In the genomic region with DNA sequence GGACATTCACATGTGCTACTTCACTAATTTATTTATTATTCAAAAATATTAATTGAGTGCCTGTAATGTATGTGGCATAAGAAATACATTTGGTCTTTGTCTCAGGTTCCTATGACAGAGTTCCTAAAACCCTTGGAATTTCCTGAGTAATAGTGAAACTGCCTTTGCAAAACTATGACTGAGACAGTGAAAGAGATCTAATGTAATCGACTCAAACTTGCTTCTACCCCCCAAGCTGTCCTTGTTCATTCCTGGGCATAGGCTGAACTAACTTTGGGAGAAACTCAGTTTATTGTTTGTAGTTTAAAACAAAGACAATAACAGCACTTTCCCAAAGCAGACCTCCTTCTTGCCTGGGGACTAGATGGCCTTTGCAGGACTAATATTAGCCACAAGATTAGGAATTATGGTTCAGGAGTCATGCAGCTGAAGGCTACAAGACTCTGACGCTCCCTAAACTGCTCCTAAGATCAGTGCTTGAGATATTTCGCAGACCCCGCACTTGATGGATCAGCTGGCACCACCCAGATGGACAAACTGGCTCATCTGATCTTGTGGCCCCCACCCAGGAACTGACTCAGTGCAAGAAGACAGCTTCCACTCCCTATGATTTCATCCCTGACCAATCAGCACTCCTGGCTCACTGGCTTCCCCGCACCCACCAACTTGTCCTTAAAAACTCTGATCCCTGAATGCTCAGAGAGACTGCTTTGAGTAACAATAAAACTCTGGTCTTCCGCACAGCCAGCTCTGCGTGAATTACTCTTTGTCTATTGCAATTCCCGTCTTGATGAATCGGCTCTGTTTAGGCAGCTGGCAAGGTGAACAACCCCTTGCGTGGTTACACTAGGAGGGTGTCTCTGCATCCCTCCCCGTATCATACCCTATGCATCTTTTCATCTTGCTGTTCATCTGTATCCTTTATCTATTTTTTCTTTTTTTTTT, we compare ENCODE assay signal across 13 cellular contexts. TPM values are rescaled to one million over a fixed set of nuclear protein-coding genes. Genes with fewer than 3 reads are reported as not detected.
DNase-seq lines count a peak whose midpoint lies in the region; ATAC-seq, FAIRE-seq and TF ChIP-seq lines count a peak whose summit lies in the region.
"Had no signal": no experiment of that assay in that cellular context is flagged by ENCODE, and none has a peak within 500 bp of the region (broad histone marks: within the 10 kb centered on the region; RNA-seq: fewer than 3 reads in every experiment).

No MANE protein-coding gene starts in this region.

- no peak for TF ChIP-seq RAD21 in H1 (IDR thresholded peaks at IDR 0.05 in 1 of 2, conservative IDR thresholded peaks at IDR 0.05 in 1 of 2; ENCODE audit: low read depth in 2 of 2, low read length in 2 of 2)

- no peak overlapping the region for H3K27ac Mint-ChIP-seq in stimulated activated naive B cell treated with anti-CD40 and anti-IgM and Interleukin-4, amounts not matched to agents 10 μg/mL and 1 μg/mL and 100 μg/mL, for 72 hours
- peak overlapping the region in 1 of 7 donors; percentile 64 for H3K27ac Mint-ChIP-seq in CD14-positive monocyte
- H3K27ac Mint-ChIP-seq: activated T-cell treated with anti-CD3 and anti-CD28 coated beads, Interleukin-2, amount 50 U/mL, for 24 hours; T-helper 17 cell had no signal

- H3K9me3 ChIP-seq in H1 (ENCODE audit: insufficient read depth in 2 of 2, low read depth in 1 of 2, low read length in 1 of 2) (no peaks in the 10 kb centered on the region), left lung (no peaks in the 10 kb centered on the region), vagina (no peaks in the 10 kb centered on the region)
- H3K9me3 ChIP-seq: testis had no signal

- no peak overlapping the region for H4K91ac ChIP-seq in H1 (replicated peaks; ENCODE audit: insufficient read length, low read length)

- no peak overlapping the region for H3K9ac ChIP-seq in H1 (replicated peaks in 1 of 4; ENCODE audit: extremely low read depth in 1 of 4, low read depth in 3 of 4, low read length in 3 of 4)

- H3K4me1 Mint-ChIP-seq in stimulated activated naive B cell treated with anti-CD40 and anti-IgM and Interleukin-4, amounts not matched to agents 10 μg/mL and 1 μg/mL and 100 μg/mL, for 72 hours, result peaks cover 3 to 5% of the 10 kb centered on the region in 2 donors
- peaks cover 8% of the 10 kb centered on the region for H3K4me1 Mint-ChIP-seq in CD14-positive monocyte

- H4K8ac ChIP-seq in H1 (ENCODE audit: extremely low read depth, insufficient read depth, low read length), result no peak overlapping the region

- DNase-seq in DMS 273 (lab: John Stamatoyannopoulos, UW; ENCODE audit: unreplicated experiment) (peak; percentile 10), DMS 273 treated with DMSO at 0.1 percent for 48 hours (lab: John Stamatoyannopoulos, UW) (no peak), H1 (ENCODE audit: low read depth in 1 of 2, low spot score in 2 of 2) (peak in 1 of 2 experiments; percentile 17), left lung (peak in 1 of 2 donors; percentile 37), vagina (ENCODE audit: extremely low spot score in 2 of 2) (no peak), NCI-H1092 treated with DMSO at 0.1 percent for 48 hours (lab: John Stamatoyannopoulos, UW) (no peak), CD14-positive monocyte (ENCODE audit: low spot score) (no peak)
- DNase-seq in stimulated activated naive B cell treated with anti-CD40 and anti-IgM and Interleukin-4, amounts not matched to agents 10 μg/mL and 1 μg/mL and 100 μg/mL, for 72 hours, result no peak
- DNase-seq: activated T-cell treated with anti-CD3 and anti-CD28 coated beads, Interleukin-2, amount 50 U/mL, for 24 hours; NCI-H446 treated with DMSO at 0.1 percent for 48 hours; T-helper 17 cell; testis had no signal

- no peak overlapping the region for H3K14ac ChIP-seq in H1 (ENCODE audit: insufficient read length)

- 61% methylated on average over 11 of the region's 11 CpGs; no CpG with 5 or more reads in 1 of the 2 experiments for WGBS in H1 (ENCODE audit: extremely low coverage in 1 of 2, insufficient coverage in 1 of 2, insufficient read length in 1 of 2, insufficient replicate concordance in 2 of 2, low coverage in 1 of 2, low lambda C conversion rate in 2 of 2, missing lambda C conversion rate in 1 of 2), 2 experiments

- H3K4me1 ChIP-seq in H1 (replicated peaks in 1 of 4; ENCODE audit: control insufficient read depth in 3 of 4, insufficient read depth in 4 of 4, low read length in 3 of 4) (peaks cover 0 to 10% (median under 1%) of the 10 kb centered on the region in 4 experiments; a peak in 5 of 7 replicates), left lung (no peaks in the 10 kb centered on the region), vagina (peaks cover 5% of the 10 kb centered on the region)
- H3K4me1 ChIP-seq: testis had no signal

- peak overlapping the region; percentile 98 for H2AFZ ChIP-seq in H1 (ENCODE audit: low read length)

- peak; percentile 40 for ATAC-seq in left lung
- ATAC-seq in stimulated activated naive B cell treated with anti-CD40 and anti-IgM and Interleukin-4, amounts not matched to agents 10 μg/mL and 1 μg/mL and 100 μg/mL, for 72 hours (replicated peaks), result no peak
- ATAC-seq: T-helper 17 cell had no signal

- H3K36me3 ChIP-seq in H1 (ENCODE audit: control insufficient read depth in 2 of 4, insufficient read depth in 4 of 4, low read length in 3 of 4) (no peaks in the 10 kb centered on the region), left lung (no peaks in the 10 kb centered on the region), vagina (no peaks in the 10 kb centered on the region)

- H3K56ac ChIP-seq in H1 (replicated peaks; ENCODE audit: insufficient read length, low read depth, low read length), result no peak overlapping the region

- no peak overlapping the region for H3K18ac ChIP-seq in H1 (ENCODE audit: extremely low read depth, low read length)

- peak overlapping the region; percentile 32 to 36; a peak in 1 of 4 replicates for H3K4me2 ChIP-seq in H1 (ENCODE audit: insufficient read depth in 1 of 2, low read depth in 2 of 2, low read length in 2 of 2)

- H3K27me3 Mint-ChIP-seq in stimulated activated naive B cell treated with anti-CD40 and anti-IgM and Interleukin-4, amounts not matched to agents 10 μg/mL and 1 μg/mL and 100 μg/mL, for 72 hours, result peaks cover 42 to 43% of the 10 kb centered on the region in 2 donors
- H3K27me3 Mint-ChIP-seq in CD14-positive monocyte (ENCODE audit: low read depth in 3 of 3), result peaks cover 3 to 10% (median 9%) of the 10 kb centered on the region in 3 donors

- H3K36me3 Mint-ChIP-seq in stimulated activated naive B cell treated with anti-CD40 and anti-IgM and Interleukin-4, amounts not matched to agents 10 μg/mL and 1 μg/mL and 100 μg/mL, for 72 hours, result no peaks in the 10 kb centered on the region
- H3K36me3 Mint-ChIP-seq in CD14-positive monocyte, result no peaks in the 10 kb centered on the region

- no peaks in the 10 kb centered on the region for H4K20me1 ChIP-seq in H1 (replicated peaks in 1 of 2; ENCODE audit: control insufficient read depth in 1 of 2, insufficient read depth in 2 of 2, low read length in 2 of 2)

- no peak for FAIRE-seq in H1 (lab: Jason Lieb, UNC)

- TF ChIP-seq EP300 in H1 (IDR thresholded peaks at IDR 0.05; ENCODE audit: borderline replicate concordance in 1 of 2, low read depth in 2 of 2, low read length in 2 of 2), result no peak

- H3K79me2 ChIP-seq in H1 (ENCODE audit: control insufficient read depth in 1 of 2, insufficient read depth in 2 of 2, low read length in 2 of 2), result no peaks in the 10 kb centered on the region

- no peak for TF ChIP-seq POLR2A in H1 (IDR thresholded peaks at IDR 0.05; ENCODE audit: control extremely low read depth in 1 of 2, low read depth in 2 of 2, low read length in 2 of 2)
- no peak for TF ChIP-seq POLR2A in vagina (IDR thresholded peaks at IDR 0.05)

- CTCF ChIA-PET in H1 (lab: Charles Lee; ENCODE audit: partially characterized antibody), result interaction anchor here (0.5 to 2.4 kb wide), 7 partner anchors 11 to 619 kb away, joined by 3 to 10 read pairs (median 3); no protein-coding TSS in a partner anchor

- no peaks in the 10 kb centered on the region for H3K23me2 ChIP-seq in H1 (ENCODE audit: low read depth, low read length)

- H3K23ac ChIP-seq in H1 (ENCODE audit: insufficient read length), result no peak overlapping the region

- intact Hi-C loops in left lung (cut with DNase I), result no loop called here
- intact Hi-C loops in vagina (cut with DNase I), result no loop called here
- intact Hi-C loops in CD14-positive monocyte (cut with micrococcal nuclease), result no loop called here

- H3K4ac ChIP-seq in H1 (replicated peaks; ENCODE audit: insufficient read length, low read depth, low read length), result no peak overlapping the region

- H2BK15ac ChIP-seq in H1 (ENCODE audit: low read length), result no peak overlapping the region

- no peak for TF ChIP-seq CTCF in H1 (IDR thresholded peaks at IDR 0.05; ENCODE audit: control extremely low read depth in 1 of 3, insufficient read depth in 1 of 3, low read depth in 1 of 3, low read length in 3 of 3)
- TF ChIP-seq CTCF in left lung (IDR thresholded peaks at IDR 0.05), result no peak
- TF ChIP-seq CTCF in vagina (IDR thresholded peaks at IDR 0.05), result no peak
- TF ChIP-seq CTCF in CD14-positive monocyte (IDR thresholded peaks at IDR 0.05), result no peak

- no peak overlapping the region for H2BK5ac ChIP-seq in H1 (ENCODE audit: low read depth, low read length)

- H4K5ac ChIP-seq in H1 (ENCODE audit: insufficient read length, low read depth, low read length), result no peak overlapping the region

- no peak overlapping the region for H3K4me3 Mint-ChIP-seq in stimulated activated naive B cell treated with anti-CD40 and anti-IgM and Interleukin-4, amounts not matched to agents 10 μg/mL and 1 μg/mL and 100 μg/mL, for 72 hours
- H3K4me3 Mint-ChIP-seq in CD14-positive monocyte, result no peak overlapping the region
- H3K4me3 Mint-ChIP-seq: activated T-cell treated with anti-CD3 and anti-CD28 coated beads, Interleukin-2, amount 50 U/mL, for 24 hours; T-helper 17 cell had no signal

- H3K27me3 ChIP-seq in H1 (replicated peaks in 1 of 4; ENCODE audit: control insufficient read depth in 3 of 4, extremely low read depth in 1 of 4, insufficient read depth in 3 of 4, low read length in 3 of 4) (no peaks in the 10 kb centered on the region), left lung (no peaks in the 10 kb centered on the region), vagina (no peaks in the 10 kb centered on the region)
- H3K27me3 ChIP-seq: testis had no signal

- H3K4me3 ChIP-seq in H1 (ENCODE audit: extremely low read depth in 1 of 4, insufficient read depth in 2 of 4, low read depth in 3 of 4, low read length in 4 of 4) (no peak overlapping the region), left lung (no peak overlapping the region), vagina (no peak overlapping the region)
- H3K4me3 ChIP-seq: testis had no signal

- H2BK20ac ChIP-seq in H1 (ENCODE audit: low read length), result no peak overlapping the region

- H3K9me3 Mint-ChIP-seq in stimulated activated naive B cell treated with anti-CD40 and anti-IgM and Interleukin-4, amounts not matched to agents 10 μg/mL and 1 μg/mL and 100 μg/mL, for 72 hours, result no peaks in the 10 kb centered on the region
- peaks cover 0 to 9% (median 2%) of the 10 kb centered on the region in 7 donors for H3K9me3 Mint-ChIP-seq in CD14-positive monocyte
- H3K9me3 Mint-ChIP-seq: activated T-cell treated with anti-CD3 and anti-CD28 coated beads, Interleukin-2, amount 50 U/mL, for 24 hours had no signal

- H2AK5ac ChIP-seq in H1 (ENCODE audit: low read depth, low read length), result no peak overlapping the region

- POLR2A ChIA-PET in H1 (lab: Charles Lee; ENCODE audit: partially characterized antibody), result interaction anchor here (1.6 kb wide), 1 partner anchor 9 kb away, joined by 4 read pairs; no protein-coding TSS in a partner anchor

- no peak overlapping the region for H2BK120ac ChIP-seq in H1 (replicated peaks; ENCODE audit: low read depth, low read length)

- no peak overlapping the region for H3K27ac ChIP-seq in H1 (ENCODE audit: low read depth, low read length)
- H3K27ac ChIP-seq in left lung, result peak overlapping the region in 1 of 2 donors; percentile 39
- peak overlapping the region; percentile 66 for H3K27ac ChIP-seq in vagina
- H3K27ac ChIP-seq: 22Rv1, testis had no signal

- H2BK12ac ChIP-seq in H1 (ENCODE audit: low read depth, low read length), result no peak overlapping the region

- H3K79me1 ChIP-seq in H1 (ENCODE audit: low read depth, low read length), result no peaks in the 10 kb centered on the region

RNA-seq across cellular contexts. Expression of a gene that starts 27.0 kb away (rescaled TPM):
- 29.9 and 30.0 TPM in 2 replicates for total RNA-seq in H1 (2021; fragmentation: NEBNext Ultra II Directional; extraction: Animal tissue kit (Norgen Biotek cat#: 25700))
- polyA plus RNA-seq in H1 (2011; rRNA removed) (6.3 and 11.0 TPM in 2 replicates), CD14-positive monocyte (10 to 100 TPM; 17.9 to 38.1 TPM)
- polyA plus RNA-seq in H1 (2011; cell fraction: cytosol; rRNA removed), result 13.3 TPM
- polyA plus RNA-seq in H1 (2011; cell fraction: nucleus; rRNA removed), result 6.4 TPM
- polyA plus RNA-seq in H1 (2012, experiment 1 of 2), result 18.2 to 24.5 TPM (median 20.8 TPM) in 4 replicates
- polyA plus RNA-seq in H1 (2012, experiment 2 of 2), result 5.7 TPM
- polyA plus RNA-seq in H1 (2013, experiment 1 of 2), result 33.3 TPM
- polyA plus RNA-seq in H1 (2013, experiment 2 of 2), result 32.9 TPM
- 8.8 and 12.6 TPM in 2 replicates for polyA minus RNA-seq in H1 (2011; rRNA and poly(A)+ RNA removed)
- polyA minus RNA-seq in H1 (2011; cell fraction: cytosol; rRNA and poly(A)+ RNA removed), result 11.6 TPM
- 13.5 TPM for polyA minus RNA-seq in H1 (2011; cell fraction: nucleus; rRNA and poly(A)+ RNA removed)
- total RNA-seq in left lung (10 to 100 TPM; 19.0 to 24.1 TPM), vagina (16.5 TPM)
